8 cellular contexts compared by ENCODE assay signal in the genomic region with DNA sequence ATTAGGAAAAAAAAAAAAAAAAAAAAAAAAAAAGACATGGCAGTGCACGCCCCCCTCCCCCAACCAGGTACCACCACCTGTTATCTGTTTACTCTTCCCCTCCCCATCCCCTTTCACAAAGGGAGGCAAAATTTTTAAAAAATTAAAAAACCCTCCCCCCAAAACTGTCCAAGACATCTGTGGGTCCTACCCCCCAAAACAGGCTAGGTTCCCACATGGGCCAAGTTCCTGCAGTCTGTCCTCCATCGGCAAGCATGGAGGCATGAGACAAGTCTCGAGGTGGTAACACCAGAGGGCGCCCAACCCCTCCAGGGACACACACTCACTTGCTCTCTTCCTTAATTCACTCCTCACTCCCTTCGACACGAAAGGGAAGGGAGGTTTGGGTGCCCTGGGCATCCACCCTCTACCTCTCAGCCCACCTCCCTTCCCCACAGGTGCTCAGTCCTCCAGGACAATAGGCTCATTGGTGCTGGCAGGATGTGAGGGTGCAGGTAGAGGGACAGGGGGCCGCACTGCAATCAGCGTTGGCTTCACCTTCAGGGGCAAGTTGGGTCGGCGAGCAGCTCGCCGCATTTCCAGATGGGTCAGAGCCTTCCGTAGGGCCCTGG. TPM values are rescaled to one million over a fixed set of nuclear protein-coding genes. Genes with fewer than 3 reads are reported as not detected.
A peak's percentile ranks its signal among the peaks of the same experiment; 100 is the strongest.
DNase-seq lines count a peak whose midpoint lies in the region; ATAC-seq, FAIRE-seq and TF ChIP-seq lines count a peak whose summit lies in the region.

No MANE protein-coding gene starts in this region.

- FAIRE-seq in K562 (lab: Jason Lieb, UNC): peak; percentile 86

- ATAC-seq in K562 (peak; percentile 73), HG02763 (IDR thresholded peaks at IDR 0.05; ENCODE audit: unreplicated experiment) (no peak)

- peak; percentile 64 to 76 for TF ChIP-seq RAD21 in K562 (CRISPR knock-in tag; conservative IDR thresholded peaks at IDR 0.05 in 1 of 2, IDR thresholded peaks at IDR 0.05 in 1 of 2)

- H3K27me3 ChIP-seq in K562 (ENCODE audit: control insufficient read depth in 2 of 2, insufficient read depth in 2 of 2, low read length in 2 of 2): no peaks in the 10 kb centered on the region

- DNase-seq in GM03348 (ENCODE audit: low spot score) (peak; percentile 66), NCI-H1092 (lab: John Stamatoyannopoulos, UW) (peak; percentile 37), T1000 (lab: John Stamatoyannopoulos, UW) (peak; percentile 46), K562 (ENCODE audit: extremely low read depth in 1 of 4, low spot score in 3 of 4) (peak; percentile 49 to 89 (median 61)), iris pigment epithelial cell (ENCODE audit: low read depth) (peak; percentile 73), GOT3 (lab: John Stamatoyannopoulos, UW) (no peak)
- peak; percentile 63 to 68 for DNase-seq in stimulated activated CD4-positive, alpha-beta T cell treated with anti-CD3 and anti-CD28 coated beads, Interleukin-1b, Interleukin-23, amount 100 ng/mL, for 4 hours (ENCODE audit: low read depth in 2 of 2)

- in situ Hi-C loops in K562 (cut with MboI): no loop called here

- 47% methylated on average over 7 of the region's 13 CpGs for WGBS in K562 (ENCODE audit: insufficient coverage, low coverage, missing lambda C conversion rate)

- intact Hi-C loops in K562 (cut with micrococcal nuclease): loop anchor here (2.0 to 10.0 kb wide), 5 partner anchors 99 to 291 kb away; partner anchors contain the start of genes HNRNPUL2, SLC3A2 and TTC9C

- peaks cover 26 to 28% of the 10 kb centered on the region in 2 experiments for H3K4me1 ChIP-seq in K562 (replicated peaks in 1 of 2; ENCODE audit: control insufficient read depth in 2 of 2, insufficient read depth in 2 of 2, low read length in 2 of 2)

- POLR2A ChIA-PET in K562 (lab: Yijun Ruan, JAX): interaction anchor here (0.6 to 2.9 kb wide), 12 partner anchors 7 to 212 kb away, joined by 3 to 45 read pairs (median 4); partner anchors contain the start of genes C11orf98, CSKMT, MTA2 and NXF1

- peak; percentile 79 to 88 (median 83) for TF ChIP-seq CTCF in K562 (IDR thresholded peaks at IDR 0.05 in 2 of 3, conservative IDR thresholded peaks at IDR 0.05 in 1 of 3; ENCODE audit: insufficient read depth in 2 of 3, low read depth in 1 of 3, low read length in 3 of 3)

- no peak for TF ChIP-seq POLR2A in K562 (conservative IDR thresholded peaks at IDR 0.05)

- no peak overlapping the region for H2AFZ ChIP-seq in K562 (ENCODE audit: low read depth, low read length)

- H3K79me2 ChIP-seq in K562 (ENCODE audit: control insufficient read depth, insufficient read depth, low read length): peaks cover 56% of the 10 kb centered on the region

- H3K27ac ChIP-seq in K562 (ENCODE audit: extremely low read depth, low read depth, low read length): peak overlapping the region; percentile 23; the same call in 1 of the 3 replicates

- peak overlapping the region; percentile 16; the same call in 1 of the 2 replicates for H3K4me2 ChIP-seq in K562 (ENCODE audit: insufficient read depth, low read length)

- no peaks in the 10 kb centered on the region for H3K9me1 ChIP-seq in K562 (ENCODE audit: control insufficient read depth, insufficient read depth, low read length)

- no peak for TF ChIP-seq EP300 in K562 (IDR thresholded peaks at IDR 0.05; ENCODE audit: low read length)

- no TSS peak for BruUV-seq in K562 (replicated peaks; lab: Mats Ljungman, UMichigan)

- peaks cover 71% of the 10 kb centered on the region for H3K36me3 ChIP-seq in K562 (ENCODE audit: control insufficient read depth, insufficient read depth, low read length)

- no peaks in the 10 kb centered on the region for H4K20me1 ChIP-seq in K562 (replicated peaks; ENCODE audit: control insufficient read depth, insufficient read depth, low read length)

- CTCF ChIA-PET in K562 (lab: Yijun Ruan, JAX; ENCODE audit: low intra/inter-chr PET ratio): interaction anchor here (0.8 kb wide), 1 partner anchor 177 kb away, joined by 3 read pairs; no protein-coding TSS in a partner anchor

- peak overlapping the region in 1 of 2 experiments; percentile 72; a peak in 2 of 4 replicates for H3K9ac ChIP-seq in K562 (ENCODE audit: insufficient read depth in 1 of 2, low read depth in 2 of 2, low read length in 2 of 2)

- no peak overlapping the region for H3K4me3 ChIP-seq in K562

- H3K9me3 ChIP-seq in K562 (replicated peaks; ENCODE audit: control insufficient read depth, insufficient read depth, low read depth, low read length): no peaks in the 10 kb centered on the region

RNA-seq across cellular contexts. Expression of gene TUT1, which starts 2.2 kb away (rescaled TPM):
- total RNA-seq in K562 (2011; cell fraction: chromatin; rRNA removed; ENCODE audit: low replicate concordance): 47.7 and 72.1 TPM in 2 replicates
- total RNA-seq in K562 (2011; cell fraction: nucleolus; rRNA removed): 38.0 and 41.8 TPM in 2 replicates
- total RNA-seq in K562 (2011; cell fraction: nucleoplasm; rRNA removed): 30.8 and 37.0 TPM in 2 replicates
- total RNA-seq in K562 (2014; rRNA removed) (18.5 and 20.9 TPM in 2 replicates), K562 (2014; rRNA removed; fragmentation: Illumina TruSeq; extraction: Trizol) (7.2 and 9.6 TPM in 2 replicates), K562 (2015; rRNA removed; fragmentation: Illumina TruSeq; extraction: Trizol) (11.5 and 12.4 TPM in 2 replicates), K562 (2021) (38.9 and 44.3 TPM in 2 replicates)
- polyA plus RNA-seq in K562 (2011; rRNA removed) (15.7 and 31.2 TPM in 2 replicates), K562 (2014; fragmentation: Illumina TruSeq; extraction: Trizol) (22.8 and 26.7 TPM in 2 replicates), K562 (2014; fragmentation: Nextera tagmentation; extraction: Ambion mirVana) (1 to 10 TPM in 1 of 2 experiments, under 1 TPM in 1; 0.66 to 1.5 TPM), K562 (2014; rRNA removed) (24.3 and 28.2 TPM in 2 replicates)
- polyA plus RNA-seq in K562 (2011; cell fraction: cytosol; rRNA removed): 12.9 and 21.9 TPM in 2 replicates
- 57.1 and 64.8 TPM in 2 replicates for polyA plus RNA-seq in K562 (2011; cell fraction: nucleus; rRNA removed)
- 25.7 and 28.0 TPM in 2 replicates for polyA plus RNA-seq in K562 (2012)
- polyA minus RNA-seq in K562 (2011; rRNA and poly(A)+ RNA removed): 12.0 and 15.6 TPM in 2 replicates
- polyA minus RNA-seq in K562 (2011; cell fraction: cytosol; rRNA and poly(A)+ RNA removed): 8.6 and 12.8 TPM in 2 replicates
- 10.0 and 15.2 TPM in 2 replicates for polyA minus RNA-seq in K562 (2011; cell fraction: nucleus; rRNA and poly(A)+ RNA removed)

RNA-seq across cellular contexts. Expression of gene MTA2, which starts 8.1 kb away (rescaled TPM):
- total RNA-seq in K562 (2011; cell fraction: chromatin; rRNA removed; ENCODE audit: low replicate concordance): 245 and 284 TPM in 2 replicates
- 124 TPM in 2 replicates for total RNA-seq in K562 (2011; cell fraction: nucleolus; rRNA removed)
- total RNA-seq in K562 (2011; cell fraction: nucleoplasm; rRNA removed): 132 and 142 TPM in 2 replicates
- total RNA-seq in K562 (2014; rRNA removed): 185 and 203 TPM in 2 replicates
- 161 and 172 TPM in 2 replicates for total RNA-seq in K562 (2014; rRNA removed; fragmentation: Illumina TruSeq; extraction: Trizol)
- total RNA-seq in K562 (2015; rRNA removed; fragmentation: Illumina TruSeq; extraction: Trizol): 195 and 217 TPM in 2 replicates
- 176 and 203 TPM in 2 replicates for total RNA-seq in K562 (2021)
- polyA plus RNA-seq in K562 (2011; rRNA removed): 36.0 and 48.6 TPM in 2 replicates
- 40.7 and 41.9 TPM in 2 replicates for polyA plus RNA-seq in K562 (2011; cell fraction: cytosol; rRNA removed)
- polyA plus RNA-seq in K562 (2011; cell fraction: nucleus; rRNA removed): 130 and 158 TPM in 2 replicates
- polyA plus RNA-seq in K562 (2012): 115 and 136 TPM in 2 replicates
- 190 and 220 TPM in 2 replicates for polyA plus RNA-seq in K562 (2014; fragmentation: Illumina TruSeq; extraction: Trizol)
- 1 to 10 TPM; 6.2 to 9.9 TPM for polyA plus RNA-seq in K562 (2014; fragmentation: Nextera tagmentation; extraction: Ambion mirVana)
- polyA plus RNA-seq in K562 (2014; rRNA removed): 121 and 125 TPM in 2 replicates
- 61.0 and 97.7 TPM in 2 replicates for polyA minus RNA-seq in K562 (2011; rRNA and poly(A)+ RNA removed)
- 55.1 and 63.3 TPM in 2 replicates for polyA minus RNA-seq in K562 (2011; cell fraction: cytosol; rRNA and poly(A)+ RNA removed)
- polyA minus RNA-seq in K562 (2011; cell fraction: nucleus; rRNA and poly(A)+ RNA removed): 55.5 and 81.5 TPM in 2 replicates

RNA-seq across cellular contexts. Expression of gene EML3, which starts 19.0 kb away (rescaled TPM):
- total RNA-seq in K562 (2011; cell fraction: chromatin; rRNA removed; ENCODE audit: low replicate concordance): 108 and 289 TPM in 2 replicates
- 172 and 175 TPM in 2 replicates for total RNA-seq in K562 (2011; cell fraction: nucleolus; rRNA removed)
- 130 TPM in 2 replicates for total RNA-seq in K562 (2011; cell fraction: nucleoplasm; rRNA removed)
- 26.4 and 31.7 TPM in 2 replicates for total RNA-seq in K562 (2014; rRNA removed)
- total RNA-seq in K562 (2014; rRNA removed; fragmentation: Illumina TruSeq; extraction: Trizol): 12.6 and 16.7 TPM in 2 replicates
- 20.7 and 22.1 TPM in 2 replicates for total RNA-seq in K562 (2015; rRNA removed; fragmentation: Illumina TruSeq; extraction: Trizol)
- total RNA-seq in K562 (2021): 77.3 and 90.5 TPM in 2 replicates
- polyA plus RNA-seq in K562 (2011; rRNA removed): 36.8 and 50.2 TPM in 2 replicates
- polyA plus RNA-seq in K562 (2011; cell fraction: cytosol; rRNA removed): 30.9 and 49.9 TPM in 2 replicates
- 239 and 311 TPM in 2 replicates for polyA plus RNA-seq in K562 (2011; cell fraction: nucleus; rRNA removed)
- polyA plus RNA-seq in K562 (2012): 41.6 and 58.4 TPM in 2 replicates
- polyA plus RNA-seq in K562 (2014; fragmentation: Illumina TruSeq; extraction: Trizol): 27.9 and 31.2 TPM in 2 replicates
- polyA plus RNA-seq in K562 (2014; fragmentation: Nextera tagmentation; extraction: Ambion mirVana): under 1 TPM; 0.32 to 0.59 TPM
- polyA plus RNA-seq in K562 (2014; rRNA removed): 49.5 and 64.2 TPM in 2 replicates
- polyA minus RNA-seq in K562 (2011; rRNA and poly(A)+ RNA removed): 22.5 TPM in 2 replicates
- polyA minus RNA-seq in K562 (2011; cell fraction: cytosol; rRNA and poly(A)+ RNA removed): 22.3 and 28.2 TPM in 2 replicates
- polyA minus RNA-seq in K562 (2011; cell fraction: nucleus; rRNA and poly(A)+ RNA removed): 38.9 and 46.8 TPM in 2 replicates

RNA-seq across cellular contexts. Expression of gene ROM1, which starts 19.5 kb away (rescaled TPM):
- 0.60 and 1.4 TPM in 2 replicates for total RNA-seq in K562 (2011; cell fraction: chromatin; rRNA removed; ENCODE audit: low replicate concordance)
- total RNA-seq in K562 (2011; cell fraction: nucleolus; rRNA removed): 1.8 TPM in 2 replicates
- 0.69 and 2.3 TPM in 2 replicates for total RNA-seq in K562 (2011; cell fraction: nucleoplasm; rRNA removed)
- total RNA-seq in K562 (2014; rRNA removed): 3.9 and 4.3 TPM in 2 replicates
- 2.2 and 2.9 TPM in 2 replicates for total RNA-seq in K562 (2014; rRNA removed; fragmentation: Illumina TruSeq; extraction: Trizol)
- total RNA-seq in K562 (2015; rRNA removed; fragmentation: Illumina TruSeq; extraction: Trizol): 3.3 TPM in 2 replicates
- total RNA-seq in K562 (2021): 2.6 and 3.3 TPM in 2 replicates
- 1.7 TPM in 2 replicates for polyA plus RNA-seq in K562 (2011; rRNA removed)
- polyA plus RNA-seq in K562 (2011; cell fraction: cytosol; rRNA removed): 1.9 and 2.5 TPM in 2 replicates
- polyA plus RNA-seq in K562 (2011; cell fraction: nucleus; rRNA removed): 1.8 and 1.9 TPM in 2 replicates
- polyA plus RNA-seq in K562 (2012): 4.3 and 4.4 TPM in 2 replicates
- polyA plus RNA-seq in K562 (2014; fragmentation: Illumina TruSeq; extraction: Trizol): 4.0 and 4.9 TPM in 2 replicates
- polyA plus RNA-seq in K562 (2014; fragmentation: Nextera tagmentation; extraction: Ambion mirVana): 1 to 10 TPM in 1 of 2 experiments, under 1 TPM in 1; 0.75 to 1.4 TPM
- 3.8 and 3.9 TPM in 2 replicates for polyA plus RNA-seq in K562 (2014; rRNA removed)
- polyA minus RNA-seq in K562 (2011; rRNA and poly(A)+ RNA removed): 0.39 and 0.63 TPM in 2 replicates
- 0.48 and 1.7 TPM in 2 replicates for polyA minus RNA-seq in K562 (2011; cell fraction: cytosol; rRNA and poly(A)+ RNA removed)
- 0.40 and 0.56 TPM in 2 replicates for polyA minus RNA-seq in K562 (2011; cell fraction: nucleus; rRNA and poly(A)+ RNA removed)

RNA-seq across cellular contexts. Expression of gene EEF1G, which starts 19.8 kb away (rescaled TPM):
- total RNA-seq in K562 (2011; cell fraction: chromatin; rRNA removed; ENCODE audit: low replicate concordance): 157 and 277 TPM in 2 replicates
- total RNA-seq in K562 (2011; cell fraction: nucleolus; rRNA removed): 471 and 476 TPM in 2 replicates
- total RNA-seq in K562 (2011; cell fraction: nucleoplasm; rRNA removed): 624 and 1,167 TPM in 2 replicates
- 2,058 and 2,269 TPM in 2 replicates for total RNA-seq in K562 (2014; rRNA removed)
- total RNA-seq in K562 (2014; rRNA removed; fragmentation: Illumina TruSeq; extraction: Trizol): 1,872 and 2,117 TPM in 2 replicates
- total RNA-seq in K562 (2015; rRNA removed; fragmentation: Illumina TruSeq; extraction: Trizol): 2,017 and 2,035 TPM in 2 replicates
- 1,822 and 1,912 TPM in 2 replicates for total RNA-seq in K562 (2021)
- polyA plus RNA-seq in K562 (2011; rRNA removed): 2,098 and 2,266 TPM in 2 replicates
- 2,402 and 2,852 TPM in 2 replicates for polyA plus RNA-seq in K562 (2011; cell fraction: cytosol; rRNA removed)
- polyA plus RNA-seq in K562 (2011; cell fraction: nucleus; rRNA removed): 1,113 and 1,374 TPM in 2 replicates
- 1,964 and 2,831 TPM in 2 replicates for polyA plus RNA-seq in K562 (2012)
- 1,982 and 2,349 TPM in 2 replicates for polyA plus RNA-seq in K562 (2014; fragmentation: Illumina TruSeq; extraction: Trizol)
- 1,000 to 10,000 TPM in 1 of 2 experiments, 100 to 1,000 TPM in 1; 985 to 1,460 TPM for polyA plus RNA-seq in K562 (2014; fragmentation: Nextera tagmentation; extraction: Ambion mirVana)
- 1,633 and 1,674 TPM in 2 replicates for polyA plus RNA-seq in K562 (2014; rRNA removed)
- polyA minus RNA-seq in K562 (2011; rRNA and poly(A)+ RNA removed): 1,497 and 1,545 TPM in 2 replicates
- polyA minus RNA-seq in K562 (2011; cell fraction: cytosol; rRNA and poly(A)+ RNA removed): 1,399 and 1,500 TPM in 2 replicates
- polyA minus RNA-seq in K562 (2011; cell fraction: nucleus; rRNA and poly(A)+ RNA removed): 145 and 316 TPM in 2 replicates
